ENCODE assay signal across 34 cellular contexts in the genomic region with DNA sequence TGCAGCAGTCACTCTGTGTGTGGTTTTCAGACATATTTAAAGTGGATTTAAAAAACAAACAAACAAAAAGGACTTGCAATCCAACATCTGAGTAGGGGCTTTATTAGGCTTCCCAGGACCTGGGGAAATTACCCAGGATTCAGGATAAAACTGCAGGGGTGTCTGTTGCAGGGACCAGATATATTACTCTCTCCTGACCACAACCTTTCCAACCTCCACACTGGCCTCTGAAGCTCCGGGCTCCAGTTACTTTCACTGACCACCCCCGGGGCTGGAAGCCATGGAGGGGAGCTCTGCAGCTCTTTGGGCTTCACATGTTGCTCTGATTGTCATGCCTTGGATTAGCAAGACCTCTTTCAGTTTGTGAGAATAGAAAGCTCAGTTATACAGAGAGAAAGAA.
"Had no signal": no experiment of that assay in that cellular context is flagged by ENCODE, and none has a peak within 500 bp of the region (broad histone marks: within the 10 kb centered on the region; RNA-seq: fewer than 3 reads in every experiment).

No MANE protein-coding gene starts in this region.

- H3K27me3 Mint-ChIP-seq: activated CD4-positive, alpha-beta T cell treated with anti-CD3 and anti-CD28 coated beads, Interleukin-2, amount 10 ng/mL, durations not matched to agents 24 days and 14 days; activated CD8-positive, alpha-beta T cell treated with anti-CD3 and anti-CD28 coated beads for 36 hours; activated naive CD8-positive, alpha-beta T cell treated with anti-CD3 and anti-CD28 coated beads for 36 hours had no signal

- H3K27me3 ChIP-seq: ascending aorta, brain microvascular endothelial cell, breast epithelium had no signal

- H3K4me3 ChIP-seq: ascending aorta, breast epithelium had no signal

- H3K36me3 ChIP-seq: ascending aorta, brain microvascular endothelial cell, breast epithelium had no signal

- H3K9me3 Mint-ChIP-seq: activated B cell treated with CpG ODN at 0.5 μM for 24 hours; activated CD4-positive, alpha-beta memory T cell treated with anti-CD3 and anti-CD28 coated beads for 36 hours; activated CD8-positive, alpha-beta T cell treated with anti-CD3 and anti-CD28 coated beads for 36 hours; activated naive CD4-positive, alpha-beta T cell treated with anti-CD3 and anti-CD28 coated beads for 36 hours; activated naive CD4-positive, alpha-beta T cell treated with anti-CD3 and anti-CD28 coated beads, Interleukin-2, amount 50 U/mL, for 72 hours; activated naive CD8-positive, alpha-beta T cell treated with anti-CD3 and anti-CD28 coated beads for 36 hours; activated T-cell treated with anti-CD3 and anti-CD28 coated beads, Interleukin-2, amount 50 U/mL, for 4 hours; activated T-cell treated with anti-CD3 and anti-CD28 coated beads, Interleukin-2, amount 50 U/mL, for 72 hours; activated T-helper 1 cell treated with anti-CD3 and anti-CD28 coated beads, Interleukin-12 subunit alpha, Interleukin-12 subunit beta, Interleukin-2, Interleukin-4 antibody, amounts not matched to agents 30 ng/mL and 10 ng/mL and 1 ng/mL, durations not matched to agents 14 hours and 24 hours and 36 hours; activated T-helper 17 cell treated with anti-CD3 and anti-CD28 coated beads, Interleukin-2, amount 50 U/mL, for 72 hours; T-helper 1 cell treated with Interleukin-12 subunit alpha and Interleukin-12 subunit beta and Interleukin-4 antibody, amounts not matched to agents 30 μg/mL and 1 μg/mL, for 36 hours; T-helper 2 cell treated with Interferon-gamma antibody and Interleukin-4, amounts not matched to agents 5 μg/mL and 100 μg/mL, for 36 hours had no signal

- H3K4me1 ChIP-seq: ascending aorta, breast epithelium had no signal

- ATAC-seq: activated CD8-positive, alpha-beta T cell treated with anti-CD3 and anti-CD28 coated beads for 36 hours; activated T-cell treated with anti-CD3 and anti-CD28 coated beads, Interleukin-2, amount 50 U/mL, for 4 hours; activated T-cell treated with anti-CD3 and anti-CD28 coated beads, Interleukin-2, amount 50 U/mL, for 72 hours; activated T-helper 17 cell treated with anti-CD3 and anti-CD28 coated beads, Interleukin-2, amount 50 U/mL, for 72 hours had no signal

- H3K4me3 Mint-ChIP-seq: activated B cell treated with CpG ODN at 0.5 μM for 24 hours; activated CD4-positive, alpha-beta memory T cell treated with anti-CD3 and anti-CD28 coated beads for 36 hours; activated CD4-positive, alpha-beta T cell treated with anti-CD3 and anti-CD28 coated beads, Interleukin-2, amount 10 ng/mL, durations not matched to agents 24 days and 14 days; activated CD8-positive, alpha-beta T cell treated with anti-CD3 and anti-CD28 coated beads for 36 hours; activated naive CD4-positive, alpha-beta T cell treated with anti-CD3 and anti-CD28 coated beads for 36 hours; activated naive CD8-positive, alpha-beta T cell treated with anti-CD3 and anti-CD28 coated beads for 36 hours; activated T-cell treated with anti-CD3 and anti-CD28 coated beads, Interleukin-2, amount 50 U/mL, for 4 hours; activated T-cell treated with anti-CD3 and anti-CD28 coated beads, Interleukin-2, amount 50 U/mL, for 72 hours; activated T-helper 1 cell treated with anti-CD3 and anti-CD28 coated beads, Interleukin-12 subunit alpha, Interleukin-12 subunit beta, Interleukin-2, Interleukin-4 antibody, amounts not matched to agents 30 ng/mL and 10 ng/mL and 1 ng/mL, durations not matched to agents 14 hours and 24 hours and 36 hours; activated T-helper 17 cell treated with anti-CD3 and anti-CD28 coated beads, Interleukin-2, amount 50 U/mL, for 72 hours; T-helper 1 cell treated with Interleukin-12 subunit alpha and Interleukin-12 subunit beta and Interleukin-4 antibody, amounts not matched to agents 30 μg/mL and 1 μg/mL, for 36 hours; T-helper 2 cell treated with Interferon-gamma antibody and Interleukin-4, amounts not matched to agents 5 μg/mL and 100 μg/mL, for 36 hours had no signal

- H3K27ac ChIP-seq: ascending aorta, brain microvascular endothelial cell, breast epithelium, VCaP had no signal

- H3K27ac Mint-ChIP-seq: activated B cell treated with CpG ODN at 0.5 μM for 24 hours; activated CD4-positive, alpha-beta memory T cell treated with anti-CD3 and anti-CD28 coated beads for 36 hours; activated CD4-positive, alpha-beta T cell treated with anti-CD3 and anti-CD28 coated beads, Interleukin-2, amount 10 ng/mL, durations not matched to agents 24 days and 14 days; activated CD8-positive, alpha-beta T cell treated with anti-CD3 and anti-CD28 coated beads for 36 hours; activated naive CD4-positive, alpha-beta T cell treated with anti-CD3 and anti-CD28 coated beads for 36 hours; activated naive CD4-positive, alpha-beta T cell treated with anti-CD3 and anti-CD28 coated beads, Interleukin-2, amount 50 U/mL, for 72 hours; activated naive CD8-positive, alpha-beta T cell treated with anti-CD3 and anti-CD28 coated beads for 36 hours; activated T-cell treated with anti-CD3 and anti-CD28 coated beads, Interleukin-2, amount 50 U/mL, for 72 hours; activated T-helper 1 cell treated with anti-CD3 and anti-CD28 coated beads, Interleukin-12 subunit alpha, Interleukin-12 subunit beta, Interleukin-2, Interleukin-4 antibody, amounts not matched to agents 30 ng/mL and 10 ng/mL and 1 ng/mL, durations not matched to agents 14 hours and 24 hours and 36 hours; activated T-helper 17 cell treated with anti-CD3 and anti-CD28 coated beads, Interleukin-2, amount 50 U/mL, for 72 hours; T-helper 1 cell treated with Interleukin-12 subunit alpha and Interleukin-12 subunit beta and Interleukin-4 antibody, amounts not matched to agents 30 μg/mL and 1 μg/mL, for 36 hours; T-helper 2 cell treated with Interferon-gamma antibody and Interleukin-4, amounts not matched to agents 5 μg/mL and 100 μg/mL, for 36 hours had no signal

- H3K36me3 Mint-ChIP-seq: activated CD4-positive, alpha-beta memory T cell treated with anti-CD3 and anti-CD28 coated beads for 36 hours; activated naive CD4-positive, alpha-beta T cell treated with anti-CD3 and anti-CD28 coated beads, Interleukin-2, amount 50 U/mL, for 72 hours; activated naive CD8-positive, alpha-beta T cell treated with anti-CD3 and anti-CD28 coated beads for 36 hours had no signal

- H3K9me3 ChIP-seq: ascending aorta, breast epithelium had no signal

- DNase-seq: activated B cell treated with CpG ODN at 0.5 μM for 24 hours; activated CD4-positive, alpha-beta memory T cell treated with anti-CD3 and anti-CD28 coated beads for 36 hours; activated CD4-positive, alpha-beta T cell treated with anti-CD3 and anti-CD28 coated beads for 4 hours; activated CD4-positive, alpha-beta T cell treated with anti-CD3 and anti-CD28 coated beads, Interleukin-2, amount 10 ng/mL, durations not matched to agents 24 days and 14 days; activated CD4-positive, alpha-beta T cell treated with anti-CD3 and anti-CD28 coated beads, Interleukin-2, amount 50 U/mL, for 1 hour; activated CD4-positive, alpha-beta T cell treated with anti-CD3 and anti-CD28 coated beads, Interleukin-2, amount 50 U/mL, for 4 hours; activated CD4-positive, CD25-positive, alpha-beta regulatory T cell treated with anti-CD3 and anti-CD28 coated beads, Interleukin-2, amount 50 U/mL, for 72 hours; activated CD8-positive, alpha-beta memory T cell treated with anti-CD3 and anti-CD28 coated beads, Interleukin-2, amount 50 U/mL, for 4 hours; activated CD8-positive, alpha-beta T cell treated with anti-CD3 and anti-CD28 coated beads for 36 hours; activated effector memory CD4-positive, alpha-beta T cell treated with anti-CD3 and anti-CD28 coated beads, Interleukin-2, amount 50 U/mL, for 16 hours; activated gamma-delta T cell treated with Interleukin-2 at 50 U/mL for 16 hours; activated naive CD4-positive, alpha-beta T cell; activated naive CD4-positive, alpha-beta T cell treated with anti-CD3 and anti-CD28 coated beads for 36 hours; activated naive CD4-positive, alpha-beta T cell treated with anti-CD3 and anti-CD28 coated beads, Interleukin-2, amount 50 U/mL, for 16 hours; activated naive CD8-positive, alpha-beta T cell treated with anti-CD3 and anti-CD28 coated beads for 36 hours; activated T-cell treated with anti-CD3 and anti-CD28 coated beads for 4 hours; activated T-cell treated with anti-CD3 and anti-CD28 coated beads, Interleukin-2, amount 50 U/mL, for 1 hour; activated T-cell treated with anti-CD3 and anti-CD28 coated beads, Interleukin-2, amount 50 U/mL, for 4 hours; activated T-cell treated with anti-CD3 and anti-CD28 coated beads, Interleukin-2, amount 50 U/mL, for 72 hours; amygdala; anterior cingulate cortex; brain microvascular endothelial cell; central memory CD4-positive, alpha-beta T cell; T-helper 1 cell; T-helper 2 cell; T-helper 9 cell had no signal
